ENCODE assay signal across 16 cellular contexts in the genomic region with DNA sequence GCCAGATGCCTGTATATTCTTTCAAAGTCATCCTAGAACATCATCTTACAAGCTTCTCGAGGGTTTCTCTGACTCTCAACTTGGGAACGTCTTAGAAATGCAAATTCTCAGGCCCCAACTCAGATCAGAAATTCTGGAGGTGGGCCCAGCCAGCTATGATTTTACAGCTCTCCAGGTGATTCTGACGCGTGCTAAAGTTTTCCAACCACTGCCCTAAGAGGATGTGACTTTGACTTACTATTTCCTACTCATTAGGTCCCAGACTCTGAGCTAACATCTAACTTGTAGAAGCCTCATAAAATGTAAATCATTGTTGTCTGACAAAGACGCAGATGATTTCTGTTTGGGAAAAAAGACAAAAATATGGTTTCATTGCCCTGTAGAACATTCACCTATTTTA.
A peak's percentile ranks its signal among the peaks of the same experiment; 100 is the strongest.
DNase-seq lines count a peak whose midpoint lies in the region; TF ChIP-seq lines count a peak whose summit lies in the region.
"Had no signal": no experiment of that assay in that cellular context is flagged by ENCODE, and none has a peak within 500 bp of the region (broad histone marks: within the 10 kb centered on the region; RNA-seq: fewer than 3 reads in every experiment).

No MANE protein-coding gene starts in this region.

- no peak overlapping the region for H3K14ac ChIP-seq in mesenchymal stem cell (ENCODE audit: low read length in 2 of 2)

- H3K9ac ChIP-seq in neural progenitor cell, result no peak overlapping the region
- no peak overlapping the region for H3K9ac ChIP-seq in mesenchymal stem cell (ENCODE audit: low read length)

- H3K9me3 ChIP-seq in neural progenitor cell (ENCODE audit: low read depth) (no peaks in the 10 kb centered on the region), mesenchymal stem cell (ENCODE audit: control insufficient read depth, low read length) (no peaks in the 10 kb centered on the region)

- no peak overlapping the region for H2BK5ac ChIP-seq in mesenchymal stem cell (ENCODE audit: low read depth, low read length, poor library complexity, severe bottlenecking)

- H3K4me1 Mint-ChIP-seq in neural progenitor cell (peaks cover 19% of the 10 kb centered on the region), mesothelial cell of epicardium (peaks cover 5% of the 10 kb centered on the region)

- no peak overlapping the region for H3K4me3 Mint-ChIP-seq in neural progenitor cell
- H3K4me3 Mint-ChIP-seq in mesothelial cell of epicardium, result no peak overlapping the region
- H3K4me3 Mint-ChIP-seq: CD14-positive monocyte had no signal

- no peaks in the 10 kb centered on the region for H3K36me3 ChIP-seq in neural progenitor cell
- H3K36me3 ChIP-seq in mesenchymal stem cell (ENCODE audit: control insufficient read depth in 1 of 2, insufficient read depth in 2 of 2, low read depth in 1 of 2, low read length in 2 of 2), result peaks cover 20 to 58% of the 10 kb centered on the region in 2 experiments

- H4K91ac ChIP-seq in mesenchymal stem cell (ENCODE audit: low read length), result no peak overlapping the region

- H3K27me3 ChIP-seq in neural progenitor cell, result no peaks in the 10 kb centered on the region
- no peaks in the 10 kb centered on the region for H3K27me3 ChIP-seq in mesenchymal stem cell (ENCODE audit: control insufficient read depth in 1 of 2, insufficient read depth in 1 of 2, low read length in 2 of 2)

- no peaks in the 10 kb centered on the region for H4K20me1 ChIP-seq in neural progenitor cell (ENCODE audit: low read depth)

- no peak overlapping the region for H3K4me2 ChIP-seq in neural progenitor cell
- no peak overlapping the region for H3K4me2 ChIP-seq in mesenchymal stem cell (ENCODE audit: low read length, poor library complexity, severe bottlenecking)

- H3K9me3 Mint-ChIP-seq in neural progenitor cell (peaks cover 3% of the 10 kb centered on the region), mesothelial cell of epicardium (no peaks in the 10 kb centered on the region)

- no peaks in the 10 kb centered on the region for H3K79me1 ChIP-seq in mesenchymal stem cell (replicated peaks; ENCODE audit: low read length, poor library complexity, severe bottlenecking)

- H2BK15ac ChIP-seq in mesenchymal stem cell (ENCODE audit: low read depth, poor library complexity, severe bottlenecking), result no peak overlapping the region

- TF ChIP-seq CTCF in neural progenitor cell (IDR thresholded peaks at IDR 0.05) (no peak), mesothelial cell of epicardium (IDR thresholded peaks at IDR 0.05; ENCODE audit: unreplicated experiment) (no peak)

- H3K27ac ChIP-seq in neural progenitor cell, result no peak overlapping the region
- no peak overlapping the region for H3K27ac ChIP-seq in mesenchymal stem cell (ENCODE audit: low read length, poor library complexity, severe bottlenecking)

- no peak overlapping the region for H3K18ac ChIP-seq in mesenchymal stem cell (ENCODE audit: low read depth in 1 of 2, low read length in 2 of 2)

- H3K27ac Mint-ChIP-seq in neural progenitor cell (peak overlapping the region; percentile 18), mesothelial cell of epicardium (no peak overlapping the region)

- no peaks in the 10 kb centered on the region for H3K27me3 Mint-ChIP-seq in neural progenitor cell (ENCODE audit: insufficient read depth, low read depth)
- H3K27me3 Mint-ChIP-seq in mesothelial cell of epicardium (ENCODE audit: low read depth), result no peaks in the 10 kb centered on the region

- no peaks in the 10 kb centered on the region for H3K79me2 ChIP-seq in neural progenitor cell (ENCODE audit: low read depth)

- WGBS in mesenchymal stem cell, result 97% methylated on average over 5 of the region's 5 CpGs

- H2AFZ ChIP-seq in neural progenitor cell (replicated peaks), result no peak overlapping the region
- no peak overlapping the region for H2AFZ ChIP-seq in mesenchymal stem cell (ENCODE audit: low read depth, low read length)

- peaks cover 5% of the 10 kb centered on the region for H3K36me3 Mint-ChIP-seq in neural progenitor cell
- H3K36me3 Mint-ChIP-seq in mesothelial cell of epicardium, result peaks cover 10% of the 10 kb centered on the region
- H3K36me3 Mint-ChIP-seq: CD14-positive monocyte had no signal

- H2AK5ac ChIP-seq in mesenchymal stem cell (ENCODE audit: low read length, severe bottlenecking), result no peak overlapping the region

- peak; percentile 39 for DNase-seq in activated CD4-positive, alpha-beta T cell treated with anti-CD3 and anti-CD28 coated beads for 48 hours
- DNase-seq in activated CD4-positive, alpha-beta T cell treated with anti-CD3 and anti-CD28 coated beads, Interleukin-2, amount 50 U/mL, for 4 hours, result no peak
- DNase-seq in stimulated activated CD4-positive, alpha-beta T cell treated with anti-CD3 and anti-CD28 coated beads, Interleukin-1b, Interleukin-23, amount 100 ng/mL, for 48 hours, result peak; percentile 16
- DNase-seq in stimulated activated CD4-positive, alpha-beta T cell treated with anti-CD3 and anti-CD28 coated beads, Interleukin-12 subunit alpha, Interleukin-12 subunit beta, amount 100 ng/mL, for 4 hours, result no peak
- DNase-seq in neural progenitor cell (ENCODE audit: low spot score), result no peak
- DNase-seq in mesenchymal stem cell, result no peak
- DNase-seq in D341Med (ENCODE audit: low spot score), result no peak
- DNase-seq in mesothelial cell of epicardium (ENCODE audit: low spot score in 2 of 2, unreplicated experiment in 2 of 2), result no peak
- DNase-seq: 8988T, DMS79 treated with DMSO at 0.1 percent for 48 hours, KG1, NCI-H1105 treated with DMSO at 0.1 percent for 48 hours, NCI-H1694 treated with DMSO at 0.1 percent for 48 hours, NCI-H226, NCI-H524 treated with DMSO at 0.1 percent for 48 hours had no signal

- no peak overlapping the region for H2BK12ac ChIP-seq in mesenchymal stem cell (ENCODE audit: low read length in 2 of 2)

- H3K23ac ChIP-seq in mesenchymal stem cell (ENCODE audit: low read length in 2 of 2), result no peak overlapping the region

- H3K4me3 ChIP-seq in neural progenitor cell (no peak overlapping the region), mesenchymal stem cell (ENCODE audit: insufficient read depth in 1 of 2, low read depth in 1 of 2, low read length in 2 of 2) (no peak overlapping the region)

- no peak overlapping the region for H2BK120ac ChIP-seq in mesenchymal stem cell (ENCODE audit: low read depth, low read length)

- no peaks in the 10 kb centered on the region for H3F3A ChIP-seq in neural progenitor cell (ENCODE audit: low read depth)

- H4K8ac ChIP-seq in mesenchymal stem cell (ENCODE audit: low read length), result no peak overlapping the region

- no peak overlapping the region for H3K4ac ChIP-seq in mesenchymal stem cell (ENCODE audit: low read depth in 1 of 2, low read length in 2 of 2)

- peaks cover 3% of the 10 kb centered on the region for H3K4me1 ChIP-seq in neural progenitor cell
- no peaks in the 10 kb centered on the region for H3K4me1 ChIP-seq in mesenchymal stem cell (ENCODE audit: control insufficient read depth, insufficient read depth, low read depth, low read length)

Comparison
In these comparisons a context has a peak if more than half of its experiments do, and no peak if none do; other contexts are left out.
1. DNase-seq: peak in activated CD4-positive, alpha-beta T cell treated with anti-CD3 and anti-CD28 coated beads for 48 hours (single experiment) and stimulated activated CD4-positive, alpha-beta T cell treated with anti-CD3 and anti-CD28 coated beads, Interleukin-1b, Interleukin-23, amount 100 ng/mL, for 48 hours (single experiment); none in activated CD4-positive, alpha-beta T cell treated with anti-CD3 and anti-CD28 coated beads, Interleukin-2, amount 50 U/mL, for 4 hours (0 of 2), stimulated activated CD4-positive, alpha-beta T cell treated with anti-CD3 and anti-CD28 coated beads, Interleukin-12 subunit alpha, Interleukin-12 subunit beta, amount 100 ng/mL, for 4 hours (single experiment), neural progenitor cell (single experiment), mesenchymal stem cell (single experiment), D341Med (single experiment) and mesothelial cell of epicardium (0 of 2).